In genomic region chr6:138086573-138087196, GRCh38 we compare ENCODE assay signal across 9 cellular contexts. TPM values are rescaled to one million over a fixed set of nuclear protein-coding genes. Genes with fewer than 3 reads are reported as not detected.
DNase-seq lines count a peak whose midpoint lies in the region; ATAC-seq, FAIRE-seq and TF ChIP-seq lines count a peak whose summit lies in the region.
"Had no signal": no experiment of that assay in that cellular context is flagged by ENCODE, and none has a peak within 500 bp of the region (broad histone marks: within the 10 kb centered on the region; RNA-seq: fewer than 3 reads in every experiment).

No MANE protein-coding gene starts in this region.

- H3K27ac ChIP-seq in tibial artery (no peak overlapping the region), ascending aorta (no peak overlapping the region)
- H3K27ac ChIP-seq: BLaER1 had no signal

- no peaks in the 10 kb centered on the region for H3K9me3 ChIP-seq in tibial artery
- H3K9me3 ChIP-seq in ascending aorta, result no peaks in the 10 kb centered on the region
- H3K9me3 ChIP-seq: BLaER1 had no signal

- peak; percentile 89 for ATAC-seq in left lobe of liver

- H3K27me3 ChIP-seq in tibial artery (no peaks in the 10 kb centered on the region), ascending aorta (no peaks in the 10 kb centered on the region)
- H3K27me3 ChIP-seq: BLaER1 had no signal

- intact Hi-C loops in tibial artery (cut with DNase I; ENCODE audit: low total_unique reads), result loop anchor here (10.0 kb wide), 1 partner anchor 72 kb away; no protein-coding TSS in a partner anchor
- intact Hi-C loops in ascending aorta (cut with DNase I), result no loop called here

- TF ChIP-seq CTCF in astrocyte of the cerebellum (IDR thresholded peaks at IDR 0.05; ENCODE audit: low read depth, low read length, missing control alignments) (no peak), tibial artery (IDR thresholded peaks at IDR 0.05) (no peak), ascending aorta (IDR thresholded peaks at IDR 0.05) (no peak)

- H3K4me3 ChIP-seq in astrocyte of the cerebellum (ENCODE audit: low read depth, low read length) (no peak overlapping the region), tibial artery (no peak overlapping the region), ascending aorta (no peak overlapping the region)
- H3K4me3 ChIP-seq: BLaER1 had no signal

- DNase-seq in DMS153 (lab: John Stamatoyannopoulos, UW) (peak; percentile 91), NCI-H1417 (lab: John Stamatoyannopoulos, UW) (peak; percentile 73 to 98 (median 85)), astrocyte of the cerebellum (ENCODE audit: low read depth) (peak; percentile 79), left lobe of liver (ENCODE audit: low spot score) (peak; percentile 60), HTR-8/SVneo (ENCODE audit: insufficient read length, low spot score) (no peak), tibial artery (no peak), NCI-H2081 treated with DMSO at 0.1 percent for 48 hours (lab: John Stamatoyannopoulos, UW) (no peak), ascending aorta (ENCODE audit: low spot score in 2 of 2) (no peak)

- H3K36me3 ChIP-seq in tibial artery (peaks cover 0 to 3% (median 0%) of the 10 kb centered on the region in 3 donors), ascending aorta (no peaks in the 10 kb centered on the region)
- H3K36me3 ChIP-seq: BLaER1 had no signal

- in situ Hi-C loops in astrocyte of the cerebellum (cut with HindIII; ENCODE audit: low sequenced_read_pairs), result no loop called here

- peaks cover 0 to 14% (median 0%) of the 10 kb centered on the region in 4 donors for H3K4me1 ChIP-seq in tibial artery
- no peaks in the 10 kb centered on the region for H3K4me1 ChIP-seq in ascending aorta
- H3K4me1 ChIP-seq: BLaER1 had no signal

- FAIRE-seq in HTR-8/SVneo (lab: Jason Lieb, UNC), result no peak

RNA-seq across cellular contexts. Expression of gene PERP, which starts 20.5 kb away (rescaled TPM):
- total RNA-seq in left lobe of liver, result 36.4 TPM
- 14.5 TPM for total RNA-seq in ascending aorta

Comparison
In these comparisons a context has a peak if more than half of its experiments do, and no peak if none do; other contexts are left out.
1. DNase-seq: peak in DMS153 (single experiment), NCI-H1417 (3 of 3), astrocyte of the cerebellum (single experiment) and left lobe of liver (single experiment); none in HTR-8/SVneo (single experiment), tibial artery (0 of 2), NCI-H2081 treated with DMSO at 0.1 percent for 48 hours (single experiment) and ascending aorta (0 of 2).